ENCODE assay signal across 23 cellular contexts in the genomic region with DNA sequence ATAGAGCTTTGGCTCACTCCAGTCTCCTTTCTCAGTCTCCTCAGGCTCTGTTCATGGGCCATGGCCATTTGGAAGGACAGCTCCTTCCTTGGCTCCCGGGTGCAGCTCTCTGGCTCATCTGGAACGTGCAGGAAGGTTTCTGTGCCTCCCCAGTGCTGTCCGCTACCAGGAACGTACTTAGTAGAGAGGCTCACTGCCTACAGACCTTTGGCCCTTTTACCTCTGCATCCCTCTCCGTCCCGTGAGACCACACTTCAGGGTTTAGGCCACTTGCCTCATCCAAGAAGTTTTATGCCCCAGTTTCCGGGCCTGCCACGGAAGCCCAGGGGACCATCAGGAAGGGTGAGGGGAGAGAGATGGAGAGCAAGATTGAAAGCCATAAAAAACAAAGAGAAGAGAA. TPM values are rescaled to one million over a fixed set of nuclear protein-coding genes. Genes with fewer than 3 reads are reported as not detected.
DNase-seq lines count a peak whose midpoint lies in the region; ATAC-seq and TF ChIP-seq lines count a peak whose summit lies in the region.
"Had no signal": no experiment of that assay in that cellular context is flagged by ENCODE, and none has a peak within 500 bp of the region (broad histone marks: within the 10 kb centered on the region; RNA-seq: fewer than 3 reads in every experiment).

No MANE protein-coding gene starts in this region.

- POLR2A ChIA-PET in CD4-positive, alpha-beta memory T cell (lab: Charles Lee; ENCODE audit: partially characterized antibody), result no interaction called here

- no peaks in the 10 kb centered on the region for H3K9me3 Mint-ChIP-seq in nephron progenitor cell
- H3K9me3 Mint-ChIP-seq in progenitor cell of endocrine pancreas (ENCODE audit: low read depth), result no peaks in the 10 kb centered on the region
- no peaks in the 10 kb centered on the region for H3K9me3 Mint-ChIP-seq in CD4-positive, alpha-beta memory T cell
- H3K9me3 Mint-ChIP-seq: CD4-positive, alpha-beta T cell had no signal

- H3K79me2 ChIP-seq in Loucy (ENCODE audit: insufficient read depth, low read length), result no peaks in the 10 kb centered on the region

- no peaks in the 10 kb centered on the region for H4K20me1 ChIP-seq in BLaER1 treated with 17β-estradiol and CSF1 and Interleukin-3, amounts not matched to agents 10 nM and 100 nM
- no peaks in the 10 kb centered on the region for H4K20me1 ChIP-seq in Loucy (ENCODE audit: insufficient read depth, low read length, poor library complexity, severe bottlenecking)

- TF ChIP-seq CTCF in Loucy (conservative IDR thresholded peaks at IDR 0.05; ENCODE audit: low read length) (no peak), nephron progenitor cell (IDR thresholded peaks at IDR 0.05) (no peak), progenitor cell of endocrine pancreas (IDR thresholded peaks at IDR 0.05; ENCODE audit: unreplicated experiment) (no peak)

- intact Hi-C loops in CD4-positive, alpha-beta memory T cell (cut with micrococcal nuclease), result no loop called here

- H3K27me3 Mint-ChIP-seq in nephron progenitor cell (ENCODE audit: low read depth, poor library complexity) (peaks cover 10% of the 10 kb centered on the region), progenitor cell of endocrine pancreas (no peaks in the 10 kb centered on the region)
- H3K27me3 Mint-ChIP-seq in CD4-positive, alpha-beta memory T cell, result peaks cover 0 to 2% of the 10 kb centered on the region in 2 donors
- H3K27me3 Mint-ChIP-seq: CD4-positive, alpha-beta T cell had no signal

- no peak for ATAC-seq in activated CD4-positive, CD25-positive, alpha-beta regulatory T cell treated with anti-CD3 and anti-CD28 coated beads, Interleukin-2, amount 50 U/mL, for 24 hours

- peaks cover 31% of the 10 kb centered on the region for H3K4me1 Mint-ChIP-seq in nephron progenitor cell
- no peaks in the 10 kb centered on the region for H3K4me1 Mint-ChIP-seq in progenitor cell of endocrine pancreas (ENCODE audit: low read depth)
- no peaks in the 10 kb centered on the region for H3K4me1 Mint-ChIP-seq in CD4-positive, alpha-beta memory T cell

- H3K27me3 ChIP-seq in BLaER1 treated with 17β-estradiol and CSF1 and Interleukin-3, amounts not matched to agents 10 nM and 100 nM, result no peaks in the 10 kb centered on the region
- H3K27me3 ChIP-seq in Loucy (ENCODE audit: insufficient read depth, low read length, poor library complexity, severe bottlenecking), result no peaks in the 10 kb centered on the region
- no peaks in the 10 kb centered on the region for H3K27me3 ChIP-seq in CD4-positive, alpha-beta memory T cell (ENCODE audit: insufficient read depth, low read length)

- CTCF ChIA-PET in CD4-positive, alpha-beta memory T cell (lab: Charles Lee; ENCODE audit: partially characterized antibody), result no interaction called here

- H2AFZ ChIP-seq in Loucy (ENCODE audit: low read length), result peak overlapping the region; percentile 35; the same call in 1 of the 2 replicates

- no peaks in the 10 kb centered on the region for H3K36me3 ChIP-seq in BLaER1 treated with 17β-estradiol and CSF1 and Interleukin-3, amounts not matched to agents 10 nM and 100 nM
- no peaks in the 10 kb centered on the region for H3K36me3 ChIP-seq in Loucy (ENCODE audit: insufficient read depth, low read length)
- no peaks in the 10 kb centered on the region for H3K36me3 ChIP-seq in CD4-positive, alpha-beta memory T cell (ENCODE audit: insufficient read depth, low read length)

- peak overlapping the region; percentile 64 for H3K27ac Mint-ChIP-seq in nephron progenitor cell
- H3K27ac Mint-ChIP-seq in progenitor cell of endocrine pancreas, result peak overlapping the region; percentile 70
- H3K27ac Mint-ChIP-seq in CD4-positive, alpha-beta memory T cell, result no peak overlapping the region
- H3K27ac Mint-ChIP-seq: CD14-positive monocyte; CD4-positive, alpha-beta T cell had no signal

- peak overlapping the region in 7 of 11 experiments; percentile 28 to 55 (median 53); a peak in 14 of 22 replicates for H3K4me2 ChIP-seq in BLaER1 treated with 17β-estradiol and CSF1 and Interleukin-3, amounts not matched to agents 10 nM and 100 nM
- peak overlapping the region; percentile 6 for H3K4me2 ChIP-seq in Loucy (ENCODE audit: low read depth, low read length, poor library complexity, severe bottlenecking)

- no peaks in the 10 kb centered on the region for H3K9me2 ChIP-seq in Loucy (replicated peaks; ENCODE audit: low read depth, low read length)

- no peak overlapping the region for H3K9ac ChIP-seq in BLaER1 treated with 17β-estradiol and CSF1 and Interleukin-3, amounts not matched to agents 10 nM and 100 nM
- no peak overlapping the region for H3K9ac ChIP-seq in Loucy (ENCODE audit: low read depth, low read length, poor library complexity, severe bottlenecking)

- H3K4me3 ChIP-seq in BLaER1 treated with 17β-estradiol and CSF1 and Interleukin-3, amounts not matched to agents 10 nM and 100 nM, result no peak overlapping the region
- H3K4me3 ChIP-seq in Loucy (ENCODE audit: low read length, poor library complexity, severe bottlenecking), result no peak overlapping the region
- no peak overlapping the region for H3K4me3 ChIP-seq in CD4-positive, alpha-beta memory T cell (ENCODE audit: low read length in 2 of 2)

- peaks cover 0 to 13% (median 8%) of the 10 kb centered on the region in 10 experiments; a peak in 13 of 20 replicates for H3K4me1 ChIP-seq in BLaER1 treated with 17β-estradiol and CSF1 and Interleukin-3, amounts not matched to agents 10 nM and 100 nM
- H3K4me1 ChIP-seq in Loucy (ENCODE audit: insufficient read depth, low read length, poor library complexity, severe bottlenecking), result peaks cover 10% of the 10 kb centered on the region
- H3K4me1 ChIP-seq in CD4-positive, alpha-beta memory T cell (ENCODE audit: insufficient read depth, low read length), result no peaks in the 10 kb centered on the region

- DNase-seq in nephron progenitor cell (no peak), progenitor cell of endocrine pancreas (ENCODE audit: low spot score, unreplicated experiment) (no peak), glomerular visceral epithelial cell (ENCODE audit: extremely low spot score) (no peak), hepatic stellate cell (ENCODE audit: low spot score) (no peak)
- DNase-seq in CD4-positive, alpha-beta memory T cell, result no peak
- DNase-seq: Calu3; CD4-positive, alpha-beta T cell; COR-L47; DMS53; DMS79 treated with DMSO at 0.1 percent for 48 hours; GF-D8; H7; HCEC 1CT had no signal

- H3K4me3 Mint-ChIP-seq in nephron progenitor cell, result no peak overlapping the region
- H3K4me3 Mint-ChIP-seq in progenitor cell of endocrine pancreas (ENCODE audit: low read depth), result no peak overlapping the region
- H3K4me3 Mint-ChIP-seq in CD4-positive, alpha-beta memory T cell, result no peak overlapping the region
- H3K4me3 Mint-ChIP-seq: CD14-positive monocyte; CD4-positive, alpha-beta T cell had no signal

- H3K9me3 ChIP-seq in BLaER1 treated with 17β-estradiol and CSF1 and Interleukin-3, amounts not matched to agents 10 nM and 100 nM (replicated peaks in 1 of 11), result peaks cover 0 to 8% (median 0%) of the 10 kb centered on the region in 11 experiments; a peak in 5 of 22 replicates
- no peaks in the 10 kb centered on the region for H3K9me3 ChIP-seq in Loucy (ENCODE audit: insufficient read depth, low read depth, low read length)
- H3K9me3 ChIP-seq in CD4-positive, alpha-beta memory T cell (ENCODE audit: control insufficient read depth in 1 of 2, low read length in 2 of 2), result no peaks in the 10 kb centered on the region

- H3F3A ChIP-seq in Loucy (ENCODE audit: low read depth), result no peaks in the 10 kb centered on the region

- H3K27ac ChIP-seq in BLaER1 treated with 17β-estradiol and CSF1 and Interleukin-3, amounts not matched to agents 10 nM and 100 nM, result no peak overlapping the region
- H3K27ac ChIP-seq in CD4-positive, alpha-beta memory T cell (ENCODE audit: low read depth, low read length), result no peak overlapping the region

- H3K36me3 Mint-ChIP-seq in nephron progenitor cell (ENCODE audit: low read depth) (no peaks in the 10 kb centered on the region), progenitor cell of endocrine pancreas (ENCODE audit: insufficient read depth) (no peaks in the 10 kb centered on the region)
- H3K36me3 Mint-ChIP-seq in CD4-positive, alpha-beta memory T cell, result no peaks in the 10 kb centered on the region
- H3K36me3 Mint-ChIP-seq: CD14-positive monocyte had no signal

RNA-seq across cellular contexts. Expression of a gene that starts 20.9 kb away (rescaled TPM):
- total RNA-seq in progenitor cell of endocrine pancreas, result 0.14 TPM in 1 of 2 replicates, not detected in the other
- under 1 TPM in 1 of 2 experiments, not detected in 1; 0.25 TPM for total RNA-seq in CD4-positive, alpha-beta memory T cell
- polyA plus RNA-seq in CD4-positive, alpha-beta memory T cell, result not detected
- total RNA-seq: A172, A673, Calu3, Daoy, G401, H1, H7 had no signal
- polyA plus RNA-seq: BJ, H1 had no signal

RNA-seq across cellular contexts. Expression of a gene that starts 46.0 kb away (rescaled TPM):
- 109 and 110 TPM in 2 replicates for total RNA-seq in progenitor cell of endocrine pancreas
- 10 to 100 TPM; 56.3 to 65.2 TPM for total RNA-seq in CD4-positive, alpha-beta memory T cell
- 100 to 1,000 TPM; 126 to 128 TPM for polyA plus RNA-seq in CD4-positive, alpha-beta memory T cell

Comparison
In these comparisons a context has a peak if more than half of its experiments do, and no peak if none do; other contexts are left out.
1. H3K27ac Mint-ChIP-seq: peak in nephron progenitor cell (single experiment) and progenitor cell of endocrine pancreas (single experiment); none in CD4-positive, alpha-beta memory T cell (0 of 7).